In genomic region chr5:68482199-68482598, GRCh38 we compare ENCODE assay signal across 30 cellular contexts.
A peak's percentile ranks its signal among the peaks of the same experiment; 100 is the strongest.
DNase-seq lines count a peak whose midpoint lies in the region; TF ChIP-seq lines count a peak whose summit lies in the region.
"Had no signal": no experiment of that assay in that cellular context is flagged by ENCODE, and none has a peak within 500 bp of the region (broad histone marks: within the 10 kb centered on the region; RNA-seq: fewer than 3 reads in every experiment).

No MANE protein-coding gene starts in this region.

- H3K27me3 ChIP-seq in Peyer's patch, result no peaks in the 10 kb centered on the region
- H3K27me3 ChIP-seq: colonic mucosa, esophagus muscularis mucosa, gastrocnemius medialis, left lung, SJCRH30, thyroid gland had no signal

- no peaks in the 10 kb centered on the region for H3K36me3 Mint-ChIP-seq in glutamatergic neuron (ENCODE audit: unreplicated experiment)
- no peaks in the 10 kb centered on the region for H3K36me3 Mint-ChIP-seq in HFFc6 (ENCODE audit: low read depth)
- H3K36me3 Mint-ChIP-seq: activated CD8-positive, alpha-beta memory T cell treated with anti-CD3 and anti-CD28 coated beads, Interleukin-2, amount 10 ng/mL, durations not matched to agents 7 days and 5 days; CD4-positive, alpha-beta memory T cell; mesothelial cell of epicardium; naive thymus-derived CD4-positive, alpha-beta T cell had no signal

- no peaks in the 10 kb centered on the region for H3K4me1 ChIP-seq in Peyer's patch
- H3K4me1 ChIP-seq: colonic mucosa, left lung had no signal

- H3K4me1 Mint-ChIP-seq in glutamatergic neuron (ENCODE audit: low read depth, unreplicated experiment) (peaks cover 42% of the 10 kb centered on the region), HFFc6 (ENCODE audit: low read depth) (peaks cover 55% of the 10 kb centered on the region)
- H3K4me1 Mint-ChIP-seq: activated CD8-positive, alpha-beta memory T cell treated with anti-CD3 and anti-CD28 coated beads, Interleukin-2, amount 10 ng/mL, durations not matched to agents 7 days and 5 days; CD4-positive, alpha-beta memory T cell; endodermal cell; WTC11 had no signal

- H3K27ac Mint-ChIP-seq in glutamatergic neuron (ENCODE audit: unreplicated experiment) (peak overlapping the region; percentile 64), HFFc6 (no peak overlapping the region)
- H3K27ac Mint-ChIP-seq: activated CD8-positive, alpha-beta memory T cell treated with anti-CD3 and anti-CD28 coated beads, Interleukin-2, amount 10 ng/mL, durations not matched to agents 7 days and 5 days; activated T-cell treated with anti-CD3 and anti-CD28 coated beads, Interleukin-2, amount 50 U/mL, for 72 hours; CD4-positive, alpha-beta memory T cell; endodermal cell; mesothelial cell of epicardium; naive thymus-derived CD4-positive, alpha-beta T cell; stimulated activated naive CD8-positive, alpha-beta T cell treated with anti-CD3 and anti-CD28 coated beads, Interleukin-15, Interleukin-2, amounts not matched to agents 100 ng/mL and 50 ng/mL, for 24 hours; WTC11 had no signal

- H3K27me3 Mint-ChIP-seq in glutamatergic neuron (ENCODE audit: unreplicated experiment), result peaks cover 5% of the 10 kb centered on the region
- no peaks in the 10 kb centered on the region for H3K27me3 Mint-ChIP-seq in HFFc6 (ENCODE audit: insufficient read depth)

- no peak overlapping the region for H3K27ac ChIP-seq in Peyer's patch
- H3K27ac ChIP-seq: colonic mucosa, esophagus muscularis mucosa, gastrocnemius medialis, KMS-11, left lung, psoas muscle, SJCRH30, thyroid gland had no signal

- no peak for TF ChIP-seq POLR2A in Peyer's patch (IDR thresholded peaks at IDR 0.05)

- DNase-seq in Ammon's horn (ENCODE audit: low spot score), result peak; percentile 70
- peak; percentile 48 for DNase-seq in NCI-H1694 (lab: John Stamatoyannopoulos, UW)
- DNase-seq in anterior cingulate cortex (lab: John Stamatoyannopoulos, UW), result peak in 30 of 58 donors; percentile 0 to 73 (median 30)
- DNase-seq in glutamatergic neuron, result peak; percentile 18
- no peak for DNase-seq in HFFc6
- DNase-seq in putamen (ENCODE audit: low spot score), result no peak
- no peak for DNase-seq in medulla oblongata (ENCODE audit: extremely low spot score)
- DNase-seq in Peyer's patch, result no peak
- DNase-seq: activated CD8-positive, alpha-beta memory T cell treated with anti-CD3 and anti-CD28 coated beads, Interleukin-2, amount 10 ng/mL, durations not matched to agents 7 days and 5 days; activated naive CD4-positive, alpha-beta T cell treated with Interleukin-2 at 50 U/mL for 16 hours; activated T-cell treated with anti-CD3 and anti-CD28 coated beads, Interleukin-2, amount 50 U/mL, for 72 hours; AML-193; CD4-positive, alpha-beta memory T cell; colonic mucosa; DMS153; endodermal cell; gastrocnemius medialis; left lung; naive thymus-derived CD4-positive, alpha-beta T cell; NCI-H1436; NCI-H2107; NCI-H526 treated with DMSO at 0.1 percent for 48 hours; psoas muscle; thyroid gland had no signal

- H3K36me3 ChIP-seq in Peyer's patch, result no peaks in the 10 kb centered on the region
- H3K36me3 ChIP-seq: colonic mucosa, esophagus muscularis mucosa, gastrocnemius medialis, left lung, SJCRH30, thyroid gland had no signal

- H3K4me3 Mint-ChIP-seq in glutamatergic neuron (ENCODE audit: unreplicated experiment) (peak overlapping the region; percentile 18), HFFc6 (no peak overlapping the region)
- H3K4me3 Mint-ChIP-seq: activated CD8-positive, alpha-beta memory T cell treated with anti-CD3 and anti-CD28 coated beads, Interleukin-2, amount 10 ng/mL, durations not matched to agents 7 days and 5 days; activated T-cell treated with anti-CD3 and anti-CD28 coated beads, Interleukin-2, amount 50 U/mL, for 72 hours; CD4-positive, alpha-beta memory T cell; endodermal cell; mesothelial cell of epicardium; naive thymus-derived CD4-positive, alpha-beta T cell; stimulated activated naive CD8-positive, alpha-beta T cell treated with anti-CD3 and anti-CD28 coated beads, Interleukin-15, Interleukin-2, amounts not matched to agents 100 ng/mL and 50 ng/mL, for 24 hours; WTC11 had no signal

- no peak overlapping the region for H3K4me3 ChIP-seq in Peyer's patch
- H3K4me3 ChIP-seq: colonic mucosa, esophagus muscularis mucosa, gastrocnemius medialis, left lung, psoas muscle, SJCRH30, thyroid gland had no signal

- no peaks in the 10 kb centered on the region for H3K9me3 Mint-ChIP-seq in glutamatergic neuron (ENCODE audit: unreplicated experiment)
- H3K9me3 Mint-ChIP-seq in HFFc6, result no peaks in the 10 kb centered on the region
- H3K9me3 Mint-ChIP-seq: activated T-cell treated with anti-CD3 and anti-CD28 coated beads, Interleukin-2, amount 50 U/mL, for 72 hours; stimulated activated naive CD8-positive, alpha-beta T cell treated with anti-CD3 and anti-CD28 coated beads, Interleukin-15, Interleukin-2, amounts not matched to agents 100 ng/mL and 50 ng/mL, for 24 hours had no signal

- no peaks in the 10 kb centered on the region for H3K9me3 ChIP-seq in Peyer's patch
- H3K9me3 ChIP-seq: colonic mucosa, psoas muscle, SJCRH30, thyroid gland had no signal

- TF ChIP-seq CTCF in glutamatergic neuron (IDR thresholded peaks at IDR 0.05; ENCODE audit: partially characterized antibody, unreplicated experiment) (no peak), HFFc6 (IDR thresholded peaks at IDR 0.05) (no peak), Peyer's patch (IDR thresholded peaks at IDR 0.05) (no peak)

Comparison
In these comparisons a context has a peak if more than half of its experiments do, and no peak if none do; other contexts are left out.
1. DNase-seq: peak in Ammon's horn (single experiment), NCI-H1694 (single experiment), anterior cingulate cortex (30 of 58) and glutamatergic neuron (single experiment); none in HFFc6 (single experiment), putamen (single experiment), medulla oblongata (single experiment) and Peyer's patch (0 of 3).